In the genomic region with DNA sequence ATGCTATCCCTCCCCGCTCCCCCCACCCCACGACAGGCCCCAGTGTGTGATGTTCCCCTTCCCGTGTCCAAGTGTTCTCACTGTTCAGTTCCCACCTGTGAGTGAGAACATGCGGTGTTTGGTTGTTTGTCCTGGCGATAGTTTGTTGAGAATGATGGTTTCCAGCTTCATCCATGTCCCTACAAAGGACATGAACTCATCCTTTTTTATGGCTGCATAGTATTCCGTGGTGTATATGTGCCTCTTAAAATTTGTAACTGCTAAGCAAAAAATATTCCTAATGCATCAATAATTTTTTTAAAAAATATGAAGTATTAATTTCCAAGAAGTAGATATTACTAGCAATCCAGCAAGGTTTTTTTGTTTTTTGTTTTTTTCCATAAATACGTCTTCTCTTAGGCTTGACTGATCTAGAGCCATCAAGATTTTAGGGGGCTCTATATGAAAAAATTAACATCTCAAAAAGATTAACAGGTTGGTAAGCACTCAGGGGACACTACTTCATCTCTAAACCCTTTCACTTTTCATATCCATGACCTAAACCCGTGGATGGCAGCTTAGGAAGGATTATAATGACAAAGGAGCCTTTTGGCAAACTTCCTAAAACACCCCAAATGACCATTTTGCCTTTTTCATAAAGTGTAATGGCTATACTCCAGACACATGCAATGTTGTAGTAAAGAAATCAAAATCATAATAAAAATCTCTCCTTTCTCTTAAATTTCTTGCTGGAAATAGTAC, we compare ENCODE assay signal across 5 cellular contexts.
"Had no signal": no experiment of that assay in that cellular context is flagged by ENCODE, and none has a peak within 500 bp of the region (broad histone marks: within the 10 kb centered on the region; RNA-seq: fewer than 3 reads in every experiment).

No MANE protein-coding gene starts in this region.

- ATAC-seq: HepG2 had no signal

- H3K4me3 ChIP-seq: GM23248 had no signal

- H3K36me3 Mint-ChIP-seq: IgD-negative memory B cell had no signal

- H3K27ac Mint-ChIP-seq: HFFc6, IgD-negative memory B cell had no signal

- H3K27ac ChIP-seq: GM23248 had no signal

- H3K4me3 Mint-ChIP-seq: HFFc6, IgD-negative memory B cell had no signal

- H3K9ac ChIP-seq: GM23248 had no signal

- H3K9me3 Mint-ChIP-seq: HFFc6 had no signal

- H3K4me1 Mint-ChIP-seq: IgD-negative memory B cell had no signal

- DNase-seq: GM23248, HCEC 1CT, HFFc6 had no signal
